ENCODE assay signal across 22 cellular contexts in the genomic region with DNA sequence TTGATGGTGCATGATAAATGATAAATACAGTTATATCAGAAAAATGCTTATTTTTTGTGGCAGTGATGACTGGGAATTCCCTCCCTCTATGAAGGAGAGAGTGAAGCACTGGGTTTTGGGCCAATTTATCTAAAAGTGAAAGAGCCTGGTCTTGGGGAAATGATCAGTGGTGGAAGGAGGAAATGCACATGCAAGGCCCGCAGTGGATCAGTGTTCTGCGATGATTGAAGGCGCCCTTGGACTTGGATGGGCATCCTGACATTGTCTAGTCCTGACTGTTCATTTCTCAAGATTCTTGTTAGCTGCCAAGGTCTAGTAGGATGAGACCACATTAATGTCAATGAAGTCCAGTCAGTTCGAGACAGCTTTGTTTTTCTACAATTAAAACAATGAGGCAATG.
"Had no signal": no experiment of that assay in that cellular context is flagged by ENCODE, and none has a peak within 500 bp of the region (broad histone marks: within the 10 kb centered on the region; RNA-seq: fewer than 3 reads in every experiment).

No MANE protein-coding gene starts in this region.

- H3K79me2 ChIP-seq: hepatocyte had no signal

- H3K9me3 ChIP-seq: colonic mucosa, esophagus muscularis mucosa, gastroesophageal sphincter, heart left ventricle, left ventricle myocardium inferior, lower lobe of right lung, prostate gland, sigmoid colon, stomach, tibial artery had no signal

- DNase-seq: effector memory CD4-positive, alpha-beta T cell; heart left ventricle; kidney; left ventricle myocardium inferior; naive thymus-derived CD8-positive, alpha-beta T cell; nephron progenitor cell; sigmoid colon; stimulated activated CD4-positive, alpha-beta T cell treated with anti-CD3 and anti-CD28 coated beads, Interleukin-2, amount 100 ng/mL, for 24 hours; stimulated activated CD4-positive, alpha-beta T cell treated with anti-CD3 and anti-CD28 coated beads, Interleukin-4, amount 100 ng/mL, for 24 hours; stimulated activated naive CD4-positive, alpha-beta T cell treated with Interleukin-2 at 50 U/mL for 16 hours; tibial artery had no signal

- ATAC-seq: gastroesophageal sphincter; naive thymus-derived CD8-positive, alpha-beta T cell; stimulated activated effector memory CD8-positive, alpha-beta T cell treated with anti-CD3 and anti-CD28 coated beads, Interleukin-12 subunit alpha, Interleukin-12 subunit beta, amount 100 ng/mL, for 72 hours had no signal

- H3K4me1 Mint-ChIP-seq: naive thymus-derived CD8-positive, alpha-beta T cell; stimulated activated effector memory CD8-positive, alpha-beta T cell treated with anti-CD3 and anti-CD28 coated beads, Interleukin-12 subunit alpha, Interleukin-12 subunit beta, amount 100 ng/mL, for 72 hours had no signal

- H3K4me1 ChIP-seq: colonic mucosa, foreskin keratinocyte, heart left ventricle, lower lobe of right lung, prostate gland had no signal

- H3K36me3 Mint-ChIP-seq: stimulated activated effector memory CD8-positive, alpha-beta T cell treated with anti-CD3 and anti-CD28 coated beads, Interleukin-12 subunit alpha, Interleukin-12 subunit beta, amount 100 ng/mL, for 72 hours; type B pancreatic cell had no signal

- H3K4me3 ChIP-seq: colonic mucosa, hepatocyte had no signal

- H3K9me3 Mint-ChIP-seq: dendritic cell treated with granulocyte-macrophage colony-stimulating factor and Interleukin-4, amounts not matched to agents 40 ng/mL and 50 ng/mL, for 4 days; nephron progenitor cell; type B pancreatic cell had no signal

- H3K27me3 ChIP-seq: colonic mucosa, esophagus muscularis mucosa, foreskin keratinocyte, gastroesophageal sphincter, heart left ventricle, hepatocyte, sigmoid colon, stomach, tibial artery had no signal

- H3K27me3 Mint-ChIP-seq: dendritic cell treated with granulocyte-macrophage colony-stimulating factor and Interleukin-4, amounts not matched to agents 40 ng/mL and 50 ng/mL, for 4 days; type B pancreatic cell had no signal

- H3K27ac ChIP-seq: colonic mucosa, esophagus muscularis mucosa, foreskin keratinocyte, gastroesophageal sphincter, heart left ventricle, hepatocyte, left ventricle myocardium inferior, lower lobe of right lung, prostate gland, sigmoid colon, tibial artery had no signal

- H3K27ac Mint-ChIP-seq: dendritic cell treated with granulocyte-macrophage colony-stimulating factor and Interleukin-4, amounts not matched to agents 40 ng/mL and 50 ng/mL, for 4 days; naive thymus-derived CD8-positive, alpha-beta T cell; nephron progenitor cell; stimulated activated effector memory CD8-positive, alpha-beta T cell treated with anti-CD3 and anti-CD28 coated beads, Interleukin-12 subunit alpha, Interleukin-12 subunit beta, amount 100 ng/mL, for 72 hours had no signal

- H2AFZ ChIP-seq: hepatocyte had no signal

- H3K36me3 ChIP-seq: colonic mucosa, esophagus muscularis mucosa, gastroesophageal sphincter, heart left ventricle, left ventricle myocardium inferior, lower lobe of right lung, prostate gland, sigmoid colon, stomach, tibial artery had no signal

- H3K4me3 Mint-ChIP-seq: dendritic cell treated with granulocyte-macrophage colony-stimulating factor and Interleukin-4, amounts not matched to agents 40 ng/mL and 50 ng/mL, for 4 days; naive thymus-derived CD8-positive, alpha-beta T cell; nephron progenitor cell; stimulated activated effector memory CD8-positive, alpha-beta T cell treated with anti-CD3 and anti-CD28 coated beads, Interleukin-12 subunit alpha, Interleukin-12 subunit beta, amount 100 ng/mL, for 72 hours had no signal
